Comparison of ENCODE assay signal across 17 cellular contexts in the genomic region with DNA sequence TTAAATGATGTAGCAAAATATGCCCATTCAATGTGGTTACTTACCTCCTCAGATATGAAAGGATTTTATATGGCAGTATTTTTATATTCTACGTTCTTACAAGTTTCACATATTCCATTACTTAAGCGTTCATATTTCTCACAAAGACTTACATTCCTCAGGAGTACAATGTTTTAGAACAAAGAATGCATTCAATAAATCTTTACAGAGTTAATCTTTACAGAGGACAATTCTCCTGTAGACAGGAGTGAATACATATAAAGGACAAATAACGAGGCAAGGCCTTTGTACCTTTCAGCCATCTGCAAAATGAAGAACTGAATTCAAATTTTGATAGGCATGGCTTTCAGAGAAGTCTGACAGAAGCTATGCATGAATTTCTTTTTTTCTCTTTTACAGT.
DNase-seq lines count a peak whose midpoint lies in the region; ATAC-seq lines count a peak whose summit lies in the region.
"Had no signal": no experiment of that assay in that cellular context is flagged by ENCODE, and none has a peak within 500 bp of the region (broad histone marks: within the 10 kb centered on the region; RNA-seq: fewer than 3 reads in every experiment).

No MANE protein-coding gene starts in this region.

- H3K27me3 Mint-ChIP-seq in T-helper 2 cell treated with Interferon-gamma antibody and Interleukin-4, amounts not matched to agents 5 μg/mL and 100 μg/mL, for 36 hours (ENCODE audit: low read depth) = no peaks in the 10 kb centered on the region
- no peaks in the 10 kb centered on the region for H3K27me3 Mint-ChIP-seq in activated naive CD4-positive, alpha-beta T cell treated with anti-CD3 and anti-CD28 coated beads, Interleukin-2, amount 50 U/mL, for 24 hours
- no peaks in the 10 kb centered on the region for H3K27me3 Mint-ChIP-seq in activated naive CD8-positive, alpha-beta T cell treated with anti-CD3 and anti-CD28 coated beads, Interleukin-2, amount 50 U/mL, for 24 hours
- H3K27me3 Mint-ChIP-seq in stimulated activated naive CD8-positive, alpha-beta T cell treated with anti-CD3 and anti-CD28 coated beads, Interleukin-15, amount 100 ng/mL, for 72 hours = no peaks in the 10 kb centered on the region

- peak overlapping the region; percentile 48 for H3K4me3 Mint-ChIP-seq in T-helper 2 cell treated with Interferon-gamma antibody and Interleukin-4, amounts not matched to agents 5 μg/mL and 100 μg/mL, for 36 hours
- no peak overlapping the region for H3K4me3 Mint-ChIP-seq in activated naive CD4-positive, alpha-beta T cell treated with anti-CD3 and anti-CD28 coated beads, Interleukin-2, amount 50 U/mL, for 24 hours
- H3K4me3 Mint-ChIP-seq in activated naive CD8-positive, alpha-beta T cell treated with anti-CD3 and anti-CD28 coated beads, Interleukin-2, amount 50 U/mL, for 24 hours = peak overlapping the region; percentile 62
- peak overlapping the region; percentile 57 to 81 for H3K4me3 Mint-ChIP-seq in stimulated activated naive CD8-positive, alpha-beta T cell treated with anti-CD3 and anti-CD28 coated beads, Interleukin-15, amount 100 ng/mL, for 72 hours

- ATAC-seq in activated naive CD8-positive, alpha-beta T cell treated with anti-CD3 and anti-CD28 coated beads, Interleukin-2, amount 50 U/mL, for 24 hours = no peak
- ATAC-seq in stimulated activated naive CD8-positive, alpha-beta T cell treated with anti-CD3 and anti-CD28 coated beads, Interleukin-15, amount 100 ng/mL, for 72 hours = no peak
- ATAC-seq: HepG2 had no signal

- H3K27ac Mint-ChIP-seq in T-helper 2 cell treated with Interferon-gamma antibody and Interleukin-4, amounts not matched to agents 5 μg/mL and 100 μg/mL, for 36 hours = peak overlapping the region; percentile 45
- peak overlapping the region; percentile 76 for H3K27ac Mint-ChIP-seq in activated naive CD4-positive, alpha-beta T cell treated with anti-CD3 and anti-CD28 coated beads, Interleukin-2, amount 50 U/mL, for 24 hours
- H3K27ac Mint-ChIP-seq in activated naive CD8-positive, alpha-beta T cell treated with anti-CD3 and anti-CD28 coated beads, Interleukin-2, amount 50 U/mL, for 24 hours = peak overlapping the region; percentile 50
- peak overlapping the region in 1 of 2 donors; percentile 80 for H3K27ac Mint-ChIP-seq in stimulated activated naive CD8-positive, alpha-beta T cell treated with anti-CD3 and anti-CD28 coated beads, Interleukin-15, amount 100 ng/mL, for 72 hours

- H3K4me1 Mint-ChIP-seq in T-helper 2 cell treated with Interferon-gamma antibody and Interleukin-4, amounts not matched to agents 5 μg/mL and 100 μg/mL, for 36 hours (ENCODE audit: low read depth) = peaks cover 56% of the 10 kb centered on the region
- peaks cover 61% of the 10 kb centered on the region for H3K4me1 Mint-ChIP-seq in activated naive CD4-positive, alpha-beta T cell treated with anti-CD3 and anti-CD28 coated beads, Interleukin-2, amount 50 U/mL, for 24 hours
- H3K4me1 Mint-ChIP-seq in activated naive CD8-positive, alpha-beta T cell treated with anti-CD3 and anti-CD28 coated beads, Interleukin-2, amount 50 U/mL, for 24 hours = peaks cover 62% of the 10 kb centered on the region
- peaks cover 74% of the 10 kb centered on the region for H3K4me1 Mint-ChIP-seq in stimulated activated naive CD8-positive, alpha-beta T cell treated with anti-CD3 and anti-CD28 coated beads, Interleukin-15, amount 100 ng/mL, for 72 hours

- DNase-seq in T-helper 2 cell treated with Interferon-gamma antibody and Interleukin-4, amounts not matched to agents 5 μg/mL and 100 μg/mL, for 36 hours (ENCODE audit: low spot score) = no peak
- DNase-seq in T-helper 2 cell (no peak), SKM-1 (lab: John Stamatoyannopoulos, UW; ENCODE audit: unreplicated experiment) (no peak), NCI-H748 (lab: John Stamatoyannopoulos, UW; ENCODE audit: unreplicated experiment) (no peak)
- DNase-seq in activated naive CD4-positive, alpha-beta T cell (lab: John Stamatoyannopoulos, UW) = no peak
- DNase-seq in activated naive CD8-positive, alpha-beta T cell treated with anti-CD3 and anti-CD28 coated beads, Interleukin-2, amount 50 U/mL, for 24 hours = no peak
- DNase-seq in stimulated activated naive CD8-positive, alpha-beta T cell treated with anti-CD3 and anti-CD28 coated beads, Interleukin-15, amount 100 ng/mL, for 72 hours = no peak
- DNase-seq: COR-L47; NCI-H1092 treated with DMSO at 0.1 percent for 48 hours; NCI-H1694; NCI-H2107; NCI-H226; NCI-H526; NK-92 treated with Interleukin-12 subunit alpha and Interleukin-12 subunit beta, amount 100 ng/mL, for 24 hours; PC-9 had no signal

- H3K36me3 Mint-ChIP-seq in T-helper 2 cell treated with Interferon-gamma antibody and Interleukin-4, amounts not matched to agents 5 μg/mL and 100 μg/mL, for 36 hours (ENCODE audit: low read depth) = peaks cover 14% of the 10 kb centered on the region
- no peaks in the 10 kb centered on the region for H3K36me3 Mint-ChIP-seq in activated naive CD4-positive, alpha-beta T cell treated with anti-CD3 and anti-CD28 coated beads, Interleukin-2, amount 50 U/mL, for 24 hours
- H3K36me3 Mint-ChIP-seq in activated naive CD8-positive, alpha-beta T cell treated with anti-CD3 and anti-CD28 coated beads, Interleukin-2, amount 50 U/mL, for 24 hours (ENCODE audit: low read depth) = peaks cover 12% of the 10 kb centered on the region

- peaks cover 3% of the 10 kb centered on the region for H3K9me3 Mint-ChIP-seq in T-helper 2 cell treated with Interferon-gamma antibody and Interleukin-4, amounts not matched to agents 5 μg/mL and 100 μg/mL, for 36 hours
- no peaks in the 10 kb centered on the region for H3K9me3 Mint-ChIP-seq in activated naive CD4-positive, alpha-beta T cell treated with anti-CD3 and anti-CD28 coated beads, Interleukin-2, amount 50 U/mL, for 24 hours
- H3K9me3 Mint-ChIP-seq in activated naive CD8-positive, alpha-beta T cell treated with anti-CD3 and anti-CD28 coated beads, Interleukin-2, amount 50 U/mL, for 24 hours = no peaks in the 10 kb centered on the region
- H3K9me3 Mint-ChIP-seq in stimulated activated naive CD8-positive, alpha-beta T cell treated with anti-CD3 and anti-CD28 coated beads, Interleukin-15, amount 100 ng/mL, for 72 hours = peaks cover 0 to 8% of the 10 kb centered on the region in 2 donors
